In genomic region chr17:1648582-1649115, GRCh38 we compare ENCODE assay signal across 8 cellular contexts. TPM values are rescaled to one million over a fixed set of nuclear protein-coding genes. Genes with fewer than 3 reads are reported as not detected.
DNase-seq lines count a peak whose midpoint lies in the region; ATAC-seq and TF ChIP-seq lines count a peak whose summit lies in the region.

No MANE protein-coding gene starts in this region.

- peaks cover 45% of the 10 kb centered on the region for H4K20me1 ChIP-seq in neural progenitor cell (ENCODE audit: low read depth)

- H3K36me3 Mint-ChIP-seq in neural progenitor cell, result peaks cover 15% of the 10 kb centered on the region

- no peaks in the 10 kb centered on the region for H3K79me2 ChIP-seq in neural progenitor cell (ENCODE audit: low read depth)

- H3K27me3 ChIP-seq in Peyer's patch (no peaks in the 10 kb centered on the region), neural progenitor cell (peaks cover 44% of the 10 kb centered on the region), stomach (no peaks in the 10 kb centered on the region)

- TF ChIP-seq CTCF in Peyer's patch (IDR thresholded peaks at IDR 0.05), result peak; percentile 89 to 99 (median 96)
- TF ChIP-seq CTCF in neural progenitor cell (IDR thresholded peaks at IDR 0.05), result peak; percentile 70
- peak in 5 of 7 experiments; percentile 70 to 97 (median 96) for TF ChIP-seq CTCF in stomach (IDR thresholded peaks at IDR 0.05)

- intact Hi-C loops in stomach (cut with DNase I; ENCODE audit: low total_unique reads), result no loop called here

- no peak overlapping the region for H3K9ac ChIP-seq in neural progenitor cell

- peak; percentile 91 for DNase-seq in COLO829 (ENCODE audit: low spot score)
- peak; percentile 60 for DNase-seq in HS-5 (ENCODE audit: low read depth)
- peak; percentile 95 to 98 (median 97) for DNase-seq in Peyer's patch
- peak; percentile 90 for DNase-seq in activated T-helper 9 cell treated with anti-CD3 and anti-CD28 coated beads, Interleukin-2, amount 50 U/mL, for 16 hours (ENCODE audit: low read depth)
- peak; percentile 93 for DNase-seq in fibroblast of the conjunctiva (ENCODE audit: low read depth)
- peak; percentile 99 for DNase-seq in neural progenitor cell (ENCODE audit: low spot score)
- peak; percentile 97 for DNase-seq in stomach

- no peak for TF ChIP-seq POLR2A in Peyer's patch (IDR thresholded peaks at IDR 0.05)
- TF ChIP-seq POLR2A in stomach (IDR thresholded peaks at IDR 0.05), result no peak

- peak overlapping the region; percentile 40 for H2AFZ ChIP-seq in neural progenitor cell (replicated peaks)

- peak overlapping the region; percentile 77 for H3K4me2 ChIP-seq in neural progenitor cell

- no peak for TF ChIP-seq EP300 in stomach (IDR thresholded peaks at IDR 0.05)

- H3F3A ChIP-seq in neural progenitor cell (ENCODE audit: low read depth), result peaks cover 67% of the 10 kb centered on the region

- H3K4me1 ChIP-seq in Peyer's patch, result peaks cover 8 to 44% (median 27%) of the 10 kb centered on the region in 4 donors
- peaks cover 11% of the 10 kb centered on the region for H3K4me1 ChIP-seq in neural progenitor cell
- H3K4me1 ChIP-seq in stomach, result peaks cover 43 to 76% (median 64%) of the 10 kb centered on the region in 4 donors

- peak overlapping the region; percentile 86 to 100 (median 94) for H3K27ac ChIP-seq in Peyer's patch
- H3K27ac ChIP-seq in neural progenitor cell, result no peak overlapping the region
- H3K27ac ChIP-seq in stomach, result peak overlapping the region; percentile 75 to 98 (median 96)

- peak; percentile 55 for ATAC-seq in GM19452 (IDR thresholded peaks at IDR 0.05; ENCODE audit: unreplicated experiment)

- peak overlapping the region; percentile 63 to 95 (median 78) for H3K4me3 ChIP-seq in Peyer's patch
- H3K4me3 ChIP-seq in neural progenitor cell, result peak overlapping the region; percentile 49
- peak overlapping the region; percentile 60 to 79 (median 64) for H3K4me3 ChIP-seq in stomach

- peaks cover 28% of the 10 kb centered on the region for H3K4me1 Mint-ChIP-seq in neural progenitor cell

- H3K9me3 ChIP-seq in Peyer's patch (no peaks in the 10 kb centered on the region), neural progenitor cell (ENCODE audit: low read depth) (no peaks in the 10 kb centered on the region), stomach (no peaks in the 10 kb centered on the region)

- H3K27me3 Mint-ChIP-seq in neural progenitor cell (ENCODE audit: insufficient read depth, low read depth), result peaks cover 12% of the 10 kb centered on the region

- H3K4me3 Mint-ChIP-seq in neural progenitor cell, result peak overlapping the region; percentile 74

- H3K9me3 Mint-ChIP-seq in neural progenitor cell, result no peaks in the 10 kb centered on the region

- no peak overlapping the region for H3K27ac Mint-ChIP-seq in neural progenitor cell

- 0 to 3% (median 1%) methylated on average over 13 to 48 of the region's 48 CpGs for WGBS in stomach, 5 donors

- H3K36me3 ChIP-seq in Peyer's patch (peaks cover 0 to 33% (median 0%) of the 10 kb centered on the region in 3 donors), neural progenitor cell (peaks cover 7% of the 10 kb centered on the region), stomach (peaks cover 34 to 38% (median 36%) of the 10 kb centered on the region in 4 donors)

RNA-seq across cellular contexts. Expression of gene RILP, which starts 1.0 kb away (rescaled TPM):
- total RNA-seq in Peyer's patch (100 to 1,000 TPM in 1 of 4 donors, 10 to 100 TPM in 3; 29.7 to 173 (median 92.3) TPM), neural progenitor cell (ENCODE audit: low replicate concordance) (0.13 and 2.8 TPM in 2 replicates), stomach (100 to 1,000 TPM in 1 of 5 donors, 10 to 100 TPM in 3, 1 to 10 TPM in 1; 8.6 to 284 (median 39.1) TPM)
- polyA plus RNA-seq in stomach, result 10 to 100 TPM; 15.6 to 32.4 (median 19.2) TPM

RNA-seq across cellular contexts. Expression of gene SCARF1, which starts 3.1 kb away (rescaled TPM):
- total RNA-seq in Peyer's patch, result 10 to 100 TPM in 3 of 4 donors, 1 to 10 TPM in 1; 9.8 to 32.2 (median 20.3) TPM
- total RNA-seq in neural progenitor cell (ENCODE audit: low replicate concordance), result 1.1 TPM in 1 of 2 replicates, not detected in the other
- total RNA-seq in stomach, result 100 to 1,000 TPM in 1 of 5 donors, 10 to 100 TPM in 2, 1 to 10 TPM in 2; 4.1 to 119 (median 53.1) TPM
- 1 to 10 TPM; 1.4 to 2.7 (median 2.0) TPM for polyA plus RNA-seq in stomach

RNA-seq across cellular contexts. Expression of gene SLC43A2, which starts 20.0 kb away (rescaled TPM):
- 100 to 1,000 TPM in 1 of 4 donors, 10 to 100 TPM in 3; 58.6 to 103 (median 69.0) TPM for total RNA-seq in Peyer's patch
- total RNA-seq in neural progenitor cell (ENCODE audit: low replicate concordance), result 6.8 and 18.4 TPM in 2 replicates
- 10 to 100 TPM in 2 of 5 donors, 1 to 10 TPM in 2, under 1 TPM in 1; 0.29 to 15.8 (median 6.5) TPM for total RNA-seq in stomach
- 1 to 10 TPM; 1.8 to 5.9 (median 4.6) TPM for polyA plus RNA-seq in stomach

RNA-seq across cellular contexts. Expression of gene PRPF8, which starts 36.0 kb away (rescaled TPM):
- total RNA-seq in Peyer's patch (100 to 1,000 TPM; 138 to 390 (median 226) TPM), neural progenitor cell (ENCODE audit: low replicate concordance) (119 and 173 TPM in 2 replicates), stomach (100 to 1,000 TPM; 126 to 252 (median 201) TPM)
- 10 to 100 TPM; 33.6 to 83.4 (median 38.4) TPM for polyA plus RNA-seq in stomach
